Comparison of ENCODE assay signal across 10 cellular contexts in genomic region chr20:54197621-54198604, GRCh38. TPM values are rescaled to one million over a fixed set of nuclear protein-coding genes. Genes with fewer than 3 reads are reported as not detected.
A peak's percentile ranks its signal among the peaks of the same experiment; 100 is the strongest.
DNase-seq lines count a peak whose midpoint lies in the region; ATAC-seq and TF ChIP-seq lines count a peak whose summit lies in the region.
"Had no signal": no experiment of that assay in that cellular context is flagged by ENCODE, and none has a peak within 500 bp of the region (broad histone marks: within the 10 kb centered on the region; RNA-seq: fewer than 3 reads in every experiment).

No MANE protein-coding gene starts in this region.

- H3K4me1 ChIP-seq in ascending aorta: no peaks in the 10 kb centered on the region

- no peak overlapping the region for H3K27ac Mint-ChIP-seq in HFFc6

- intact Hi-C loops in ascending aorta (cut with DNase I): loop anchor here (5.0 kb wide), 2 partner anchors 101 to 621 kb away; no protein-coding TSS in a partner anchor

- peak; percentile 56 for DNase-seq in AG09309 (ENCODE audit: low read depth)
- DNase-seq in HFFc6: peak; percentile 74
- peak; percentile 77 for DNase-seq in RPMI7951 (ENCODE audit: low read depth)
- peak; percentile 73 to 87 for DNase-seq in foreskin fibroblast
- DNase-seq in ascending aorta (ENCODE audit: low spot score in 2 of 2): no peak

- no peaks in the 10 kb centered on the region for H3K27me3 ChIP-seq in ascending aorta

- peak; percentile 57 for TF ChIP-seq CTCF in AG09309 (IDR thresholded peaks at IDR 0.05; ENCODE audit: control insufficient read depth, insufficient read depth, low read depth, low read length, missing control alignments)
- peak; percentile 78 for TF ChIP-seq CTCF in HFFc6 (IDR thresholded peaks at IDR 0.05)
- TF ChIP-seq CTCF in foreskin fibroblast (IDR thresholded peaks at IDR 0.05; ENCODE audit: low read depth, low read length): peak; percentile 51
- TF ChIP-seq CTCF in ascending aorta (IDR thresholded peaks at IDR 0.05): no peak

- no peaks in the 10 kb centered on the region for H3K9me3 Mint-ChIP-seq in HFFc6

- H3K27me3 Mint-ChIP-seq in HFFc6 (ENCODE audit: insufficient read depth): peaks cover 2% of the 10 kb centered on the region

- H3K27ac ChIP-seq in ascending aorta: no peak overlapping the region

- peaks cover 18% of the 10 kb centered on the region for H3K4me1 Mint-ChIP-seq in HFFc6 (ENCODE audit: low read depth)

- no peaks in the 10 kb centered on the region for H3K36me3 Mint-ChIP-seq in HFFc6 (ENCODE audit: low read depth)
- H3K36me3 Mint-ChIP-seq: brain had no signal

- no peak overlapping the region for H3K4me3 Mint-ChIP-seq in HFFc6
- H3K4me3 Mint-ChIP-seq: brain had no signal

- ATAC-seq in HG03521 (IDR thresholded peaks at IDR 0.05; ENCODE audit: unreplicated experiment): no peak
- ATAC-seq in HG03097 (IDR thresholded peaks at IDR 0.05; ENCODE audit: low FRiP score, unreplicated experiment): no peak
- no peak for ATAC-seq in HG02852 (IDR thresholded peaks at IDR 0.05; ENCODE audit: unreplicated experiment)

- no peaks in the 10 kb centered on the region for H3K9me3 ChIP-seq in ascending aorta

- no peaks in the 10 kb centered on the region for H3K36me3 ChIP-seq in ascending aorta

- H3K4me3 ChIP-seq in AG09309 (ENCODE audit: control insufficient read depth, low read depth, low read length) (no peak overlapping the region), foreskin fibroblast (ENCODE audit: low read depth in 1 of 2, low read length in 2 of 2) (no peak overlapping the region), ascending aorta (no peak overlapping the region)

RNA-seq across cellular contexts. Expression of gene PFDN4, which starts 10.0 kb away (rescaled TPM):
- total RNA-seq in HFFc6 (2021; fragmentation: NEBNext Ultra II Directional; extraction: Animal tissue kit (Norgen Biotek cat#: 25700)): 10 to 100 TPM; 31.6 to 37.1 (median 35.1) TPM
- 200 and 262 TPM in 2 replicates for total RNA-seq in RPMI7951 (2014; rRNA removed; shearing (Covaris generic))
- total RNA-seq in ascending aorta: 68.9 TPM

RNA-seq across cellular contexts. Expression of gene CYP24A1, which starts 24.1 kb away (rescaled TPM):
- 1 to 10 TPM in 1 of 6 experiments, under 1 TPM in 3, not detected in 2; 0.11 to 1.1 (median 0.37) TPM for total RNA-seq in HFFc6 (2021; fragmentation: NEBNext Ultra II Directional; extraction: Animal tissue kit (Norgen Biotek cat#: 25700))
- total RNA-seq in RPMI7951 (2014; rRNA removed; shearing (Covaris generic)): 1.1 and 1.5 TPM in 2 replicates
- total RNA-seq in ascending aorta: not detected
- total RNA-seq: T-helper 1 cell treated with Interleukin-12 subunit alpha and Interleukin-12 subunit beta and Interleukin-4 antibody, amounts not matched to agents 30 ng/mL and 1 ng/mL, for 36 hours had no signal

Comparison
In these comparisons a context has a peak if more than half of its experiments do, and no peak if none do; other contexts are left out.
1. DNase-seq: peak in AG09309 (single experiment), HFFc6 (single experiment), RPMI7951 (single experiment) and foreskin fibroblast (2 of 2); none in ascending aorta (0 of 2).
2. CTCF ChIP-seq: peak in AG09309 (single experiment), HFFc6 (single experiment) and foreskin fibroblast (single experiment); none in ascending aorta (0 of 3).